ENCODE assay signal across 1 cellular context in the genomic region with DNA sequence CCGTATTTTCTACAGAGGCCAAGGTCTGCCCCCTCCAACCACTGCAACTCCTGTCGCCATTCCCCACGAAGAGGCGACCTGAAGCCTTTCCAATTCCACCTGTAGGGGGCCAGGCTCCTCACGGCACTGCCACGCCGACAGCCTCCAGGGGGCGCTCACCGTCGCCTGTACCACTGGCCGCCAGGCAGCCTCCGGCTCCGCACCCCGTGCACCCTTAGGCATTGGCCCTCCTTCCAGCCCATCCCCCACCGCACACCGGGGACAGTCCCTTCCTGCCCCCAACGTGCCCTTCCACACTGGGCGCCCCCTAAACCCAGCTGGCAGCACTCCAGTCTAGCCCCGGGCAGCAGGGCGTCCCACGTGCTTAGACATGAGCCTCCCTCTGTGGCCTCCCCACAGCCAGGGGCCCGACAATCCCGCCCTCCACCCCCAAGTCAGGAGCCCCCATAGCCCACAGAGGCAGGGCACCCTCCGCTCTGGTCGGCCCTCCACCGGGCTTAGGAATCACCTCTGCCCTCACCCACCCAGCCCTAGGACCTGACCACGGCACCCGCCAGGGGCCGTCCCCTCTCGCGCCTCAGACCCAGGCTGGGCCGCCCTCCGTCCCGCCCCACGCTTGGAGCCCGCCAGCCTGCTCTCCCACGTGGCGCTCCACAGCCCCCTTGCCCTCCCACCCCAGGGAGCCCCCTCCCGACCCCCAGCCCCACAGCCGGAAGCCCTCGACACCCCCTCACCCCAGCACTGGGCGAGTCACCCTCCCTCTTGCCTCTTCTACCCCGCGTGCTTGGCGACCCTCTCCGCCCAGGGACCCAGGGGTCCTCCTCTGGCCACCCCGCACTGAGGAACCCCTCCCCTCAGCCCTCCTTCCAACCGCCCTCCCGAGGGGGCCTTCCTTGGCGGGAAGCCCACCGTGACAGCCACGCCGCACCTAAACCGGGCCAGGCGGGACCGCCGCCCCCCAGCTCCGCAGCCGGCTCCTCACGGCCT.
TF ChIP-seq lines count a peak whose summit lies in the region.

No MANE protein-coding gene starts in this region.

TF ChIP-seq in HepG2, 621 proteins besides CTCF, POLR2A, EP300 and RAD21 (continued from another document):
- TF ChIP-seq HMGXB4 (CRISPR knock-in tag; IDR thresholded peaks at IDR 0.05; ENCODE audit: borderline replicate concordance in 1 of 2, low read depth in 1 of 2) (peak; percentile 56; a peak in 2 of 4 replicates), JARID2 (CRISPR knock-in tag; IDR thresholded peaks at IDR 0.05; ENCODE audit: insufficient replicate concordance) (no peak), ZNF230 (CRISPR knock-in tag; IDR thresholded peaks at IDR 0.05) (no peak), ZBTB33 (CRISPR knock-in tag; IDR thresholded peaks at IDR 0.05) (peak; percentile 81), ZNF281 (CRISPR knock-in tag; IDR thresholded peaks at IDR 0.05; ENCODE audit: borderline replicate concordance) (peak; percentile 59; the same call in 1 of the 2 replicates)
TF ChIP-seq in HepG2: peak in this region for 18.
